In genomic region chr2:28359222-28360065, GRCh38 we compare ENCODE assay signal across 9 cellular contexts. TPM values are rescaled to one million over a fixed set of nuclear protein-coding genes. Genes with fewer than 3 reads are reported as not detected.
DNase-seq lines count a peak whose midpoint lies in the region; ATAC-seq lines count a peak whose summit lies in the region.
"Had no signal": no experiment of that assay in that cellular context is flagged by ENCODE, and none has a peak within 500 bp of the region (broad histone marks: within the 10 kb centered on the region; RNA-seq: fewer than 3 reads in every experiment).

No MANE protein-coding gene starts in this region.

- peaks cover 63% of the 10 kb centered on the region for H3K4me1 Mint-ChIP-seq in central memory CD8-positive, alpha-beta T cell

- H3K9me3 Mint-ChIP-seq in central memory CD8-positive, alpha-beta T cell, result no peaks in the 10 kb centered on the region

- H3K4me3 Mint-ChIP-seq in central memory CD8-positive, alpha-beta T cell, result peak overlapping the region; percentile 72

- no peak overlapping the region for H3K9ac ChIP-seq in GM23248

- H3K27me3 ChIP-seq in GM23248 (replicated peaks; ENCODE audit: insufficient read depth), result no peaks in the 10 kb centered on the region

- H3K79me2 ChIP-seq in GM23248 (ENCODE audit: insufficient read depth), result no peaks in the 10 kb centered on the region

- peaks cover 7% of the 10 kb centered on the region; the same call in 1 of the 2 replicates for H3K4me1 ChIP-seq in GM23248 (ENCODE audit: insufficient read depth)

- peak overlapping the region in 1 of 7 experiments; percentile 2 for H3K4me3 ChIP-seq in skin epidermis
- H3K4me3 ChIP-seq in GM23248, result no peak overlapping the region
- H3K4me3 ChIP-seq: A549 had no signal

- peak overlapping the region; percentile 97 for H3K27ac Mint-ChIP-seq in central memory CD8-positive, alpha-beta T cell (ENCODE audit: low read depth)

- 93 to 94% methylated on average over 29 of the region's 29 CpGs for WGBS in GM23248 (ENCODE audit: low coverage in 1 of 2, low lambda C conversion rate in 2 of 2, missing lambda C conversion rate in 2 of 2), 2 experiments

- DNase-seq in SHP77 (lab: John Stamatoyannopoulos, UW), result peak; percentile 17 to 59
- DNase-seq in SHP77 treated with DMSO at 0.1 percent for 48 hours (lab: John Stamatoyannopoulos, UW), result no peak
- DNase-seq in activated CD4-positive, CD25-positive, alpha-beta regulatory T cell treated with anti-CD3 and anti-CD28 coated beads, Interleukin-2, amount 50 U/mL, for 72 hours, result peak; percentile 75
- peak; percentile 78 to 89 for DNase-seq in central memory CD8-positive, alpha-beta T cell (ENCODE audit: low spot score in 2 of 2)
- DNase-seq in NCI-H128 (lab: John Stamatoyannopoulos, UW; ENCODE audit: unreplicated experiment), result no peak
- no peak for DNase-seq in GM23248

- H3K36me3 ChIP-seq in GM23248 (ENCODE audit: low read depth), result no peaks in the 10 kb centered on the region

- in situ Hi-C loops in GM23248 (cut with MboI), result no loop called here

- H3K9me2 ChIP-seq in GM23248 (ENCODE audit: insufficient read depth), result no peaks in the 10 kb centered on the region

- H4K20me1 ChIP-seq in GM23248 (ENCODE audit: insufficient read depth), result no peaks in the 10 kb centered on the region

- peaks cover 14% of the 10 kb centered on the region for H3K36me3 Mint-ChIP-seq in central memory CD8-positive, alpha-beta T cell (ENCODE audit: insufficient read depth)

- no peaks in the 10 kb centered on the region for H3K27me3 Mint-ChIP-seq in central memory CD8-positive, alpha-beta T cell

- no peak overlapping the region for H2AFZ ChIP-seq in GM23248

- H3K4me2 ChIP-seq in GM23248 (ENCODE audit: unreplicated experiment), result no peak overlapping the region
- H3K4me2 ChIP-seq: A549 had no signal

- H3F3A ChIP-seq in GM23248 (ENCODE audit: insufficient read depth), result no peaks in the 10 kb centered on the region

- no peaks in the 10 kb centered on the region for H3K9me3 ChIP-seq in GM23248 (ENCODE audit: low read depth)
- H3K9me3 ChIP-seq: A549 had no signal

- peak; percentile 77 for ATAC-seq in HG03571 (IDR thresholded peaks at IDR 0.05; ENCODE audit: unreplicated experiment)
- peak; percentile 90 for ATAC-seq in central memory CD8-positive, alpha-beta T cell (replicated peaks; ENCODE audit: extremely low read depth, poor library complexity, severe bottlenecking)
- ATAC-seq: A549 had no signal

- H3K27ac ChIP-seq in skin epidermis (peak overlapping the region in 20 of 21 experiments; percentile 40 to 89 (median 67)), GM23248 (no peak overlapping the region)

RNA-seq across cellular contexts. Expression of gene FOSL2, which starts 33.2 kb away (rescaled TPM):
- 78.0 and 83.5 TPM in 2 replicates for total RNA-seq in GM23248 (2014; rRNA removed; shearing (Covaris generic))
- 42.4 and 45.0 TPM in 2 replicates for polyA plus RNA-seq in GM23248 (2016; fragmentation: Nextera tagmentation; extraction: Ambion mirVana)

Comparison
In these comparisons a context has a peak if more than half of its experiments do, and no peak if none do; other contexts are left out.
1. DNase-seq: peak in SHP77 (2 of 2), activated CD4-positive, CD25-positive, alpha-beta regulatory T cell treated with anti-CD3 and anti-CD28 coated beads, Interleukin-2, amount 50 U/mL, for 72 hours (single experiment) and central memory CD8-positive, alpha-beta T cell (2 of 2); none in SHP77 treated with DMSO at 0.1 percent for 48 hours (single experiment), NCI-H128 (single experiment) and GM23248 (single experiment).